8 cellular contexts compared by ENCODE assay signal in the genomic region with DNA sequence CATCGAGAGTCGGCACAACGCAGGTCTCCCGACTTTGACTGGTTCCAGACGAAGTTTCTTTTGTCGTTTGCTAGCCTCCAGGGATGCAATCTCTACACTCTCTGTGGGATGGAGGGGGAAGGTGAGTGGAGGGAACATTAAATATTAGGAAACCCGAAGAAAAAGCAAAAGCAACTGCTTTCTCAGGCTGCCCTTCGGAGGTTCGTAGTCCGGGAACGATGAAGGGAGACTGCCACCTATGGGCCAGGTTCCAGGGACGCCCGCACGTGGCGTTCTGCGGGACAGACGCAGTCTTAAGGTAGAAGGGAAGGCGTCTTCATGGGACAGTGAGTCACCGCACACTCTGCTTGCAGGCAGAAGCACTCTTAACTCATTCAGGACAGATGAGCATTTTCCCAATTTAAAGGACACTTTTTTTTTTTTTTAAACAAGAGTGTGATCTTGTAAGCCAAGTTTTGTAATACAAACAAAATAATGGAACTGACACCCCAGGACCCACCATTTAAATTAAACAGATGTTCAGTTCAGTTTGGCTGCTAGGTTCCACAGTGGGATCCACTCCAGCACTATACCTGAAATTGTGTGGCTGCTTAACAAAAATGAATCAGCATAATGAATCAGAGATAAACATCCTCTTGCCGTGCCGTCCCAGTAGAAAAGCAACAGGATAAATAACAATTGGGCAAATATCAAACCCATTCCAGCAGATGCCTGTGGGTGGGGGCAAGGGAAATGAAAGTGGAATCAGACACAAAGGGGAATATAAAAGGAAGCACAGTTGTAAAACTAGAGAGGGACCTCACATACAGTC.
DNase-seq lines count a peak whose midpoint lies in the region; ATAC-seq and TF ChIP-seq lines count a peak whose summit lies in the region.

No MANE protein-coding gene starts in this region.

- H3K79me2 ChIP-seq in SK-N-SH (ENCODE audit: insufficient read depth) = no peaks in the 10 kb centered on the region

- peak; percentile 86 for TF ChIP-seq CTCF in SK-N-SH (IDR thresholded peaks at IDR 0.05)
- peak in 1 of 3 donors; percentile 47 for TF ChIP-seq CTCF in omental fat pad (IDR thresholded peaks at IDR 0.05)

- 8% methylated on average over 19 of the region's 21 CpGs for WGBS in SK-N-SH (ENCODE audit: low lambda C conversion rate)

- POLR2A ChIA-PET in SK-N-SH (lab: Yijun Ruan, JAX) = interaction anchor here (1.1 kb wide), 1 partner anchor 220 kb away, joined by 3 read pairs; no protein-coding TSS in a partner anchor

- DNase-seq in DMS79 treated with DMSO at 0.1 percent for 48 hours (lab: John Stamatoyannopoulos, UW) (peak; percentile 20), DMS79 (lab: John Stamatoyannopoulos, UW) (no peak), Kasumi-1 (lab: John Stamatoyannopoulos, UW) (peak; percentile 79 to 81), SK-N-SH (peak; percentile 88), glomerular visceral epithelial cell (ENCODE audit: extremely low spot score) (peak; percentile 84), omental fat pad (ENCODE audit: low spot score) (peak; percentile 60), superior temporal gyrus (ENCODE audit: extremely low spot score) (peak; percentile 89)
- DNase-seq in activated naive CD4-positive, alpha-beta T cell treated with anti-CD3 and anti-CD28 coated beads, Interleukin-2, amount 50 U/mL, for 16 hours = peak; percentile 82

- H2AFZ ChIP-seq in SK-N-SH (ENCODE audit: low read depth) = peak overlapping the region; percentile 61; the same call in 1 of the 2 replicates

- peak overlapping the region; percentile 22; the same call in 1 of the 2 replicates for H3K9ac ChIP-seq in SK-N-SH

- H3K4me3 ChIP-seq in SK-N-SH (ENCODE audit: low read depth in 2 of 2, low read length in 1 of 2) = peak overlapping the region; percentile 43 to 65

- peak; percentile 95 for TF ChIP-seq RAD21 in SK-N-SH (IDR thresholded peaks at IDR 0.05; ENCODE audit: low read length)

- no peaks in the 10 kb centered on the region for H3K9me3 ChIP-seq in SK-N-SH

- no peaks in the 10 kb centered on the region for H4K20me1 ChIP-seq in SK-N-SH (ENCODE audit: insufficient read depth)

- TF ChIP-seq EP300 in SK-N-SH (IDR thresholded peaks at IDR 0.05; ENCODE audit: borderline replicate concordance in 1 of 2, low read depth in 1 of 2, low read length in 1 of 2) = no peak

- peak overlapping the region in 1 of 2 experiments; percentile 29; a peak in 2 of 4 replicates for H3K27ac ChIP-seq in SK-N-SH (ENCODE audit: low read depth in 2 of 2, low read length in 1 of 2)

- no peaks in the 10 kb centered on the region for H3K27me3 ChIP-seq in SK-N-SH (ENCODE audit: insufficient read depth)

- peaks cover 8 to 14% of the 10 kb centered on the region in 2 experiments; a peak in 3 of 4 replicates for H3K4me1 ChIP-seq in SK-N-SH (ENCODE audit: control insufficient read depth in 1 of 2, insufficient read depth in 2 of 2, low read depth in 1 of 2, low read length in 1 of 2)

- CTCF ChIA-PET in SK-N-SH (lab: Yijun Ruan, JAX) = interaction anchor here (0.6 to 2.1 kb wide), 29 partner anchors 8 to 531 kb away, joined by 3 to 16 read pairs (median 4); a partner anchor contains a TSS

- no peaks in the 10 kb centered on the region for H3K9me2 ChIP-seq in SK-N-SH

- no peaks in the 10 kb centered on the region for H3F3A ChIP-seq in SK-N-SH (replicated peaks; ENCODE audit: insufficient read depth)

- H3K4me2 ChIP-seq in SK-N-SH = peak overlapping the region; percentile 76

- H3K36me3 ChIP-seq in SK-N-SH (replicated peaks in 1 of 2; ENCODE audit: control insufficient read depth in 1 of 2, insufficient read depth in 2 of 2, low read length in 1 of 2) = no peaks in the 10 kb centered on the region

- peak; percentile 82 for ATAC-seq in omental fat pad (ENCODE audit: low FRiP score)

TF ChIP-seq in SK-N-SH, 30 proteins besides CTCF, POLR2A, EP300 and RAD21:
- TF ChIP-seq FOSL2 (IDR thresholded peaks at IDR 0.05; ENCODE audit: borderline replicate concordance, low read depth) (peak; percentile 12; the same call in 1 of the 2 replicates), SMC3 (IDR thresholded peaks at IDR 0.05; ENCODE audit: low read depth, low read length) (peak; percentile 82), CHD2 (IDR thresholded peaks at IDR 0.05; ENCODE audit: low read length, partially characterized antibody) (peak; percentile 42), FOXJ3 (CRISPR knock-in tag; IDR thresholded peaks at IDR 0.05) (no peak), RFX5 (IDR thresholded peaks at IDR 0.05; ENCODE audit: low read length) (no peak), NRF1 (IDR thresholded peaks at IDR 0.05; ENCODE audit: low read depth, low read length) (0 out of 2 replicates have a peak, but pooled peaks have one; percentile 17), TCF12 (IDR thresholded peaks at IDR 0.05) (no peak), RCOR1 (IDR thresholded peaks at IDR 0.05; ENCODE audit: low read length) (0 out of 2 replicates have a peak, but pooled peaks have one; percentile 21), SIN3A (IDR thresholded peaks at IDR 0.05; ENCODE audit: borderline replicate concordance, low read depth, low read length) (peak; percentile 55; the same call in 1 of the 2 replicates), GABPA (IDR thresholded peaks at IDR 0.05; ENCODE audit: low read depth) (no peak), MXI1 (IDR thresholded peaks at IDR 0.05; ENCODE audit: low read depth, low read length) (peak; percentile 95), MEF2A (IDR thresholded peaks at IDR 0.05; ENCODE audit: borderline replicate concordance, low read depth) (no peak)
- TF ChIP-seq, protein P1, sequence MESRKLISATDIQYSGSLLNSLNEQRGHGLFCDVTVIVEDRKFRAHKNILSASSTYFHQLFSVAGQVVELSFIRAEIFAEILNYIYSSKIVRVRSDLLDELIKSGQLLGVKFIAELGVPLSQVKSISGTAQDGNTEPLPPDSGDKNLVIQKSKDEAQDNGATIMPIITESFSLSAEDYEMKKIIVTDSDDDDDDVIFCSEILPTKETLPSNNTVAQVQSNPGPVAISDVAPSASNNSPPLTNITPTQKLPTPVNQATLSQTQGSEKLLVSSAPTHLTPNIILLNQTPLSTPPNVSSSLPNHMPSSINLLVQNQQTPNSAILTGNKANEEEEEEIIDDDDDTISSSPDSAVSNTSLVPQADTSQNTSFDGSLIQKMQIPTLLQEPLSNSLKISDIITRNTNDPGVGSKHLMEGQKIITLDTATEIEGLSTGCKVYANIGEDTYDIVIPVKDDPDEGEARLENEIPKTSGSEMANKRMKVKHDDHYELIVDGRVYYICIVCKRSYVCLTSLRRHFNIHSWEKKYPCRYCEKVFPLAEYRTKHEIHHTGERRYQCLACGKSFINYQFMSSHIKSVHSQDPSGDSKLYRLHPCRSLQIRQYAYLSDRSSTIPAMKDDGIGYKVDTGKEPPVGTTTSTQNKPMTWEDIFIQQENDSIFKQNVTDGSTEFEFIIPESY (IDR thresholded peaks at IDR 0.05; ENCODE audit: borderline replicate concordance, low read depth) = no peak
- TF ChIP-seq, protein P2, sequence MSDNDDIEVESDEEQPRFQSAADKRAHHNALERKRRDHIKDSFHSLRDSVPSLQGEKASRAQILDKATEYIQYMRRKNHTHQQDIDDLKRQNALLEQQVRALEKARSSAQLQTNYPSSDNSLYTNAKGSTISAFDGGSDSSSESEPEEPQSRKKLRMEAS (IDR thresholded peaks at IDR 0.05; ENCODE audit: low read depth) = peak; percentile 94
